In genomic region chr11:86632499-86633269, GRCh38 we compare ENCODE assay signal across 10 cellular contexts. TPM values are rescaled to one million over a fixed set of nuclear protein-coding genes. Genes with fewer than 3 reads are reported as not detected.
DNase-seq lines count a peak whose midpoint lies in the region; ATAC-seq and TF ChIP-seq lines count a peak whose summit lies in the region.
"Had no signal": no experiment of that assay in that cellular context is flagged by ENCODE, and none has a peak within 500 bp of the region (broad histone marks: within the 10 kb centered on the region; RNA-seq: fewer than 3 reads in every experiment).

No MANE protein-coding gene starts in this region.

- H3K9me2 ChIP-seq in hepatocyte (replicated peaks; ENCODE audit: insufficient read depth) = no peaks in the 10 kb centered on the region

- no peaks in the 10 kb centered on the region for H3K4me1 ChIP-seq in hepatocyte (ENCODE audit: insufficient read depth)
- peaks cover 0 to 65% (median 52%) of the 10 kb centered on the region in 4 donors for H3K4me1 ChIP-seq in tibial artery
- H3K4me1 ChIP-seq: BLaER1 had no signal

- H3K27ac ChIP-seq in hepatocyte = peak overlapping the region; percentile 16
- peak overlapping the region; percentile 40 to 81 for H3K27ac ChIP-seq in tibial artery
- H3K27ac ChIP-seq: BLaER1 had no signal

- H3K36me3 ChIP-seq in hepatocyte (replicated peaks; ENCODE audit: insufficient read depth, low read depth) = no peaks in the 10 kb centered on the region
- H3K36me3 ChIP-seq in tibial artery = no peaks in the 10 kb centered on the region
- H3K36me3 ChIP-seq: BLaER1 had no signal

- peak; percentile 27 for DNase-seq in NOMO-1 treated with DMSO at 0.1 percent for 48 hours (lab: John Stamatoyannopoulos, UW; ENCODE audit: unreplicated experiment)
- DNase-seq in NOMO-1 treated with dmso at 0.1 percent for 144 hours (lab: John Stamatoyannopoulos, UW; ENCODE audit: unreplicated experiment) = no peak
- DNase-seq in activated CD4-positive, alpha-beta T cell treated with anti-CD3 and anti-CD28 coated beads, Interleukin-2, amount 50 U/mL, for 48 hours = peak; percentile 52 to 69
- peak; percentile 67 for DNase-seq in hepatocyte (ENCODE audit: low spot score)
- peak; percentile 41 to 75 for DNase-seq in tibial artery
- DNase-seq: activated B cell treated with CpG ODN at 0.5 μM for 24 hours had no signal

- intact Hi-C loops in tibial artery (cut with DNase I; ENCODE audit: low total_unique reads) = loop anchor here (10.0 kb wide), 1 partner anchor 52 kb away; no protein-coding TSS in a partner anchor

- H3K4me2 ChIP-seq in hepatocyte = no peak overlapping the region
- H3K4me2 ChIP-seq: BLaER1 had no signal

- H3K27me3 ChIP-seq in hepatocyte = no peaks in the 10 kb centered on the region
- no peaks in the 10 kb centered on the region for H3K27me3 ChIP-seq in tibial artery
- H3K27me3 ChIP-seq: BLaER1 had no signal

- WGBS in hepatocyte (ENCODE audit: low lambda C conversion rate, missing lambda C conversion rate) = 64% methylated on average over 6 of the region's 6 CpGs

- no peak overlapping the region for H3K4me3 ChIP-seq in hepatocyte
- no peak overlapping the region for H3K4me3 ChIP-seq in tibial artery
- H3K4me3 ChIP-seq: BLaER1 had no signal

- TF ChIP-seq CTCF in hepatocyte (IDR thresholded peaks at IDR 0.05; ENCODE audit: poor library complexity) (peak; percentile 39), tibial artery (IDR thresholded peaks at IDR 0.05) (peak; percentile 38 to 52)

- no peaks in the 10 kb centered on the region for H3K79me2 ChIP-seq in hepatocyte

- no peaks in the 10 kb centered on the region for H4K20me1 ChIP-seq in hepatocyte (ENCODE audit: insufficient read depth, poor library complexity, severe bottlenecking)
- H4K20me1 ChIP-seq: BLaER1 had no signal

- H2AFZ ChIP-seq in hepatocyte = no peak overlapping the region

- H3K9me3 ChIP-seq in hepatocyte (ENCODE audit: low read depth) = no peaks in the 10 kb centered on the region
- H3K9me3 ChIP-seq in tibial artery = no peaks in the 10 kb centered on the region
- H3K9me3 ChIP-seq: BLaER1 had no signal

- ATAC-seq in HG03378 (IDR thresholded peaks at IDR 0.05; ENCODE audit: unreplicated experiment) (peak; percentile 72), GM19455 (IDR thresholded peaks at IDR 0.05; ENCODE audit: unreplicated experiment) (no peak), GM21528 (IDR thresholded peaks at IDR 0.05; ENCODE audit: low FRiP score, unreplicated experiment) (no peak)

RNA-seq across cellular contexts. Expression of gene ME3, which starts 39.7 kb away (rescaled TPM):
- 16.1 and 16.2 TPM in 2 replicates for total RNA-seq in hepatocyte
- polyA plus RNA-seq in hepatocyte = 10.3 and 13.1 TPM in 2 replicates
